ENCODE assay signal across 8 cellular contexts in genomic region chr16:1771072-1771863, GRCh38. TPM values are rescaled to one million over a fixed set of nuclear protein-coding genes. Genes with fewer than 3 reads are reported as not detected.
DNase-seq lines count a peak whose midpoint lies in the region; ATAC-seq and TF ChIP-seq lines count a peak whose summit lies in the region.

Gene NME3 (minus strand): TSS chr16:1771543. CDS start chr16:1771534, 9 bp downstream.

- H3K9me3 Mint-ChIP-seq in endothelial cell (ENCODE audit: unreplicated experiment) (no peaks in the 10 kb centered on the region), mesothelial cell of epicardium (no peaks in the 10 kb centered on the region)

- ATAC-seq in GM19023 (IDR thresholded peaks at IDR 0.05; ENCODE audit: unreplicated experiment) (peak; percentile 32), GM21825 (IDR thresholded peaks at IDR 0.05; ENCODE audit: unreplicated experiment) (no peak)

- H3K4me1 Mint-ChIP-seq in endothelial cell (ENCODE audit: unreplicated experiment) (peaks cover 10% of the 10 kb centered on the region), mesothelial cell of epicardium (peaks cover 21% of the 10 kb centered on the region)

- H3K27me3 Mint-ChIP-seq in endothelial cell (ENCODE audit: unreplicated experiment) (peaks cover 15% of the 10 kb centered on the region), mesothelial cell of epicardium (ENCODE audit: low read depth) (no peaks in the 10 kb centered on the region)

- DNase-seq in 8988T (peak; percentile 79), NCI-H69 (lab: John Stamatoyannopoulos, UW) (peak; percentile 73), endothelial cell (ENCODE audit: low spot score) (peak; percentile 64), mesothelial cell of epicardium (ENCODE audit: low spot score in 2 of 2, unreplicated experiment in 2 of 2) (peak; percentile 56 to 78)
- peak; percentile 91 for DNase-seq in activated CD8-positive, alpha-beta memory T cell treated with anti-CD3 and anti-CD28 coated beads, Interleukin-2, amount 50 U/mL, for 48 hours
- DNase-seq in stimulated activated CD8-positive, alpha-beta memory T cell treated with anti-CD3 and anti-CD28 coated beads, Interleukin-15, amount 100 ng/mL, for 24 hours (ENCODE audit: low read depth) = peak; percentile 59

- H3K4me3 Mint-ChIP-seq in endothelial cell (ENCODE audit: unreplicated experiment) (peak within 1 kb of the TSS; percentile 97), mesothelial cell of epicardium (peak within 1 kb of the TSS; percentile 94)

- TF ChIP-seq CTCF in endothelial cell (IDR thresholded peaks at IDR 0.05; ENCODE audit: unreplicated experiment) (no peak), mesothelial cell of epicardium (IDR thresholded peaks at IDR 0.05; ENCODE audit: unreplicated experiment) (no peak)

- peak within 1 kb of the TSS; percentile 90 for H3K27ac Mint-ChIP-seq in endothelial cell (ENCODE audit: unreplicated experiment)
- H3K27ac Mint-ChIP-seq in mesothelial cell of epicardium = peak within 1 kb of the TSS; percentile 94

- H3K36me3 Mint-ChIP-seq in endothelial cell (ENCODE audit: low read depth, unreplicated experiment) (peaks cover 5% of the 10 kb centered on the region), mesothelial cell of epicardium (peaks cover 5% of the 10 kb centered on the region)

RNA-seq across cellular contexts. Expression of gene NME3, which starts in this region (rescaled TPM):
- total RNA-seq in endothelial cell (ENCODE audit: unreplicated experiment) = 33.3 TPM
- total RNA-seq in mesothelial cell of epicardium = 56.6 to 58.4 TPM (median 57.7 TPM) in 3 replicates
